8 cellular contexts compared by ENCODE assay signal in the genomic region with DNA sequence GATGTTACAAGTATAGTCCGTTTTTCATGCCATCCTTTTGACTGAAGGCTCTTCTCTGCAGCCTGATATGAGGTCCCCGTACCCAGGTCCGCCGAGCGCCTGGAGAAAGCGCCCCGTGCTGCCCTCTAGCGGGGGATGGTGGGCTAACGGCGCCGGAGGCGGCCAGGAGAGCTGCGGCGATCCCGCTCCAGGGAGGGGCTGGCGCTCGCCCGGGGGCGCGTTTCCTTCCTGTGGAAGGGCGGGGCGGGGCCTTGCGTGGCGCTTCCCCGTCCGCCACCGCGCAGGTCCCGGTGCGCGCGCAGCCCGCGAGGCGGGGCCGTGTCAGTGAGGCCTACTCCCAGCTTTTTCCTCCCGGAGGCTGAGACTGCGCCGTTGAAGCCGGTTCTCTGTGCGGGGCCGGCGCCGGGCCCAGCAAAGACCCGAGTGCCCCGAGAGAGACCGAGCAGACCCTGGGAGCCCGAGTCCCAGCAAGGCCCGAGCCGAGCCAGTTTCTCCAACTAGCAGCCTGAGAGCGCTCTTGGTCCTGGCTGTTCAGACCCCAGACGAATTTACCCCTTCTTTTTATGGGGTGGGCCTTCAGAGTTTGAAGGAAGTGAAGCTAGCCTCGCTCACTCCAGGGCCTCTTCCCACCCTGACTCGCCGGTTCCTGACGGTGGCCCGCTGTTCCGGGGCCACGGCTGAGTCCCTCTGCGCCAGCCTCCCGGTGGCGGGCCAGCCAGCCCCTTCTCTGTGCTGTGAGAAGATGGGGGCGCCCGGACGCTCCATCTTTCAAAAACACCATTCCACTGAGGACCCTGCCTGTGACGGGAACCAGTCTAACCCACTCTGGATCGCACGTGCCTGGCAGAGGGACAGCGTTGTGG. TPM values are rescaled to one million over a fixed set of nuclear protein-coding genes. Genes with fewer than 3 reads are reported as not detected.
DNase-seq lines count a peak whose midpoint lies in the region; ATAC-seq and TF ChIP-seq lines count a peak whose summit lies in the region.

No MANE protein-coding gene starts in this region.

- H3K36me3 Mint-ChIP-seq in WTC11, result peaks cover 43% of the 10 kb centered on the region

- DNase-seq in AG08395 (ENCODE audit: low spot score) (peak; percentile 99), NCI-H2196 treated with DMSO at 0.1 percent for 48 hours (lab: John Stamatoyannopoulos, UW; ENCODE audit: unreplicated experiment) (peak; percentile 96), WTC11 (ENCODE audit: low spot score) (peak; percentile 98), caudate nucleus (lab: John Stamatoyannopoulos, UW) (peak; percentile 54 to 99 (median 96)), inferior parietal cortex (ENCODE audit: extremely low spot score) (peak; percentile 98)
- DNase-seq in stimulated activated CD4-positive, alpha-beta T cell treated with anti-CD3 and anti-CD28 coated beads, Interleukin-12 subunit alpha, Interleukin-12 subunit beta, amount 100 ng/mL, for 24 hours (ENCODE audit: low read depth in 2 of 2), result peak; percentile 97 to 99

- peak; percentile 85 for TF ChIP-seq CTCF in WTC11 (IDR thresholded peaks at IDR 0.05)

- peak; percentile 68 for ATAC-seq in GM18873 (IDR thresholded peaks at IDR 0.05; ENCODE audit: low FRiP score, unreplicated experiment)
- ATAC-seq in HG03139 (IDR thresholded peaks at IDR 0.05; ENCODE audit: unreplicated experiment), result peak; percentile 84
- peak; percentile 91 for ATAC-seq in WTC11

- H3K27ac Mint-ChIP-seq in WTC11, result peak overlapping the region; percentile 76

- H3K4me1 Mint-ChIP-seq in WTC11, result peaks cover 8% of the 10 kb centered on the region; the same call in 1 of the 2 replicates

- CTCF ChIA-PET in WTC11 (lab: Charles Lee), result interaction anchor here (0.6 to 2.3 kb wide), 55 partner anchors 9 to 641 kb away, joined by 3 to 34 read pairs (median 4); partner anchors contain the start of genes FAM120AOS and PHF2

- H3K27ac ChIP-seq in caudate nucleus (ENCODE audit: low read depth, low read length), result peak overlapping the region; percentile 96

- peaks cover 7% of the 10 kb centered on the region for H3K27me3 Mint-ChIP-seq in WTC11 (ENCODE audit: low read depth)

- POLR2A ChIA-PET in WTC11 (lab: Charles Lee), result interaction anchor here (1.2 kb wide), 2 partner anchors 16 to 116 kb away, joined by 4 to 5 read pairs; no protein-coding TSS in a partner anchor

- H3K4me3 Mint-ChIP-seq in WTC11, result peak overlapping the region; percentile 72

- peaks cover 13% of the 10 kb centered on the region for H3K9me3 Mint-ChIP-seq in WTC11

TF ChIP-seq in WTC11, 78 proteins besides CTCF, POLR2A, EP300 and RAD21 (continues in another document):
- TF ChIP-seq ETV6 (CRISPR knock-in tag; IDR thresholded peaks at IDR 0.05) (peak; percentile 81), NFYB (CRISPR knock-in tag; conservative IDR thresholded peaks at IDR 0.05; ENCODE audit: low read depth) (no peak), HMGXB4 (CRISPR knock-in tag; IDR thresholded peaks at IDR 0.05) (peak; percentile 74; the same call in 1 of the 2 replicates), ZBTB21 (CRISPR knock-in tag; IDR thresholded peaks at IDR 0.05; ENCODE audit: borderline replicate concordance) (peak; percentile 52; the same call in 1 of the 2 replicates), ZNF138 (CRISPR knock-in tag; conservative IDR thresholded peaks at IDR 0.05) (no peak), ZNF232 (CRISPR knock-in tag; IDR thresholded peaks at IDR 0.05) (0 out of 2 replicates have a peak, but pooled peaks have one; percentile 17), IRF1 (CRISPR knock-in tag; IDR thresholded peaks at IDR 0.05) (no peak), ZNF671 (CRISPR knock-in tag; IDR thresholded peaks at IDR 0.05) (no peak), HMGA2 (CRISPR knock-in tag; IDR thresholded peaks at IDR 0.05) (no peak), GABPB1 (CRISPR knock-in tag; IDR thresholded peaks at IDR 0.05) (peak; percentile 55), SP1 (CRISPR knock-in tag; conservative IDR thresholded peaks at IDR 0.05) (peak; percentile 83)
- TF ChIP-seq, protein P1, sequence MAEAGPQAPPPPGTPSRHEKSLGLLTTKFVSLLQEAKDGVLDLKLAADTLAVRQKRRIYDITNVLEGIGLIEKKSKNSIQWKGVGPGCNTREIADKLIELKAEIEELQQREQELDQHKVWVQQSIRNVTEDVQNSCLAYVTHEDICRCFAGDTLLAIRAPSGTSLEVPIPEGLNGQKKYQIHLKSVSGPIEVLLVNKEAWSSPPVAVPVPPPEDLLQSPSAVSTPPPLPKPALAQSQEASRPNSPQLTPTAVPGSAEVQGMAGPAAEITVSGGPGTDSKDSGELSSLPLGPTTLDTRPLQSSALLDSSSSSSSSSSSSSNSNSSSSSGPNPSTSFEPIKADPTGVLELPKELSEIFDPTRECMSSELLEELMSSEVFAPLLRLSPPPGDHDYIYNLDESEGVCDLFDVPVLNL (CRISPR knock-in tag; IDR thresholded peaks at IDR 0.05; ENCODE audit: borderline replicate concordance, low read depth), result no peak
- TF ChIP-seq, protein P2, sequence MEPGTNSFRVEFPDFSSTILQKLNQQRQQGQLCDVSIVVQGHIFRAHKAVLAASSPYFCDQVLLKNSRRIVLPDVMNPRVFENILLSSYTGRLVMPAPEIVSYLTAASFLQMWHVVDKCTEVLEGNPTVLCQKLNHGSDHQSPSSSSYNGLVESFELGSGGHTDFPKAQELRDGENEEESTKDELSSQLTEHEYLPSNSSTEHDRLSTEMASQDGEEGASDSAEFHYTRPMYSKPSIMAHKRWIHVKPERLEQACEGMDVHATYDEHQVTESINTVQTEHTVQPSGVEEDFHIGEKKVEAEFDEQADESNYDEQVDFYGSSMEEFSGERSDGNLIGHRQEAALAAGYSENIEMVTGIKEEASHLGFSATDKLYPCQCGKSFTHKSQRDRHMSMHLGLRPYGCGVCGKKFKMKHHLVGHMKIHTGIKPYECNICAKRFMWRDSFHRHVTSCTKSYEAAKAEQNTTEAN (CRISPR knock-in tag; IDR thresholded peaks at IDR 0.05), result 0 out of 2 replicates have a peak, but pooled peaks have one; percentile 44
- TF ChIP-seq, protein P3, sequence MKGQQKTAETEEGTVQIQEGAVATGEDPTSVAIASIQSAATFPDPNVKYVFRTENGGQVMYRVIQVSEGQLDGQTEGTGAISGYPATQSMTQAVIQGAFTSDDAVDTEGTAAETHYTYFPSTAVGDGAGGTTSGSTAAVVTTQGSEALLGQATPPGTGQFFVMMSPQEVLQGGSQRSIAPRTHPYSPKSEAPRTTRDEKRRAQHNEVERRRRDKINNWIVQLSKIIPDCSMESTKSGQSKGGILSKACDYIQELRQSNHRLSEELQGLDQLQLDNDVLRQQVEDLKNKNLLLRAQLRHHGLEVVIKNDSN (CRISPR knock-in tag; IDR thresholded peaks at IDR 0.05), result no peak
- TF ChIP-seq, protein P4, sequence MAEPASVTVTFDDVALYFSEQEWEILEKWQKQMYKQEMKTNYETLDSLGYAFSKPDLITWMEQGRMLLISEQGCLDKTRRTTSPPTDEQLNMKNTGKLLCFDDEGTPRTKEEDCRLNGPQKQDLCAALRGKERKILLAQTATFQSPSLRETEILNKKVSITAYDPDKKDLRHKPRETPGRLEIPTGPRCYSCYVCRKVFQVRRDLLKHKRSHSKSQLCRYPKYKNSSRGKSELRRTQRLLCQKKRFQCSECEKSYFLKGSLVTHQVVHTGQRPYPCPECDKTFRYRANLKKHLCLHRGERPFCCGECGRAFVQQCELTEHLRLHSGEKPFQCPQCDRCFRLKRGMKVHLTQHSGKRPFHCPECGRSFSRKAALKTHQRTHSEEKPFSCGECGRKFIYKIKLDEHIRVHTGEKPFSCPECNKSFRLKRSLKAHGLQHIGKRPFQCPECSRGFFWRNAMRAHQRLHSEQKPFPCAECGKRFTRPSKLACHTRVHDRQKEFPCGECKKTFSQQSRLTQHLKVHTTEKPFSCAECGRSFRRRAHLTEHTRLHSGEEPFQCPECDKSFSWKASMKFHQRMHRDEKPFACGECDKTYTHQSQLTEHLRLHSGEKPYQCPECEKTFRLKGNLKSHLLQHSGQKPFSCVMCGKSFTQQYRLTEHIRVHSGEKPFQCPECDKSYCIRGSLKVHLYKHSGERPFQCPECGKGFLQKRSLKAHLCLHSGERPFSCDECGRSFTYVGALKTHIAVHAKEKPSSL (CRISPR knock-in tag; conservative IDR thresholded peaks at IDR 0.05), result no peak
- TF ChIP-seq, protein P5, sequence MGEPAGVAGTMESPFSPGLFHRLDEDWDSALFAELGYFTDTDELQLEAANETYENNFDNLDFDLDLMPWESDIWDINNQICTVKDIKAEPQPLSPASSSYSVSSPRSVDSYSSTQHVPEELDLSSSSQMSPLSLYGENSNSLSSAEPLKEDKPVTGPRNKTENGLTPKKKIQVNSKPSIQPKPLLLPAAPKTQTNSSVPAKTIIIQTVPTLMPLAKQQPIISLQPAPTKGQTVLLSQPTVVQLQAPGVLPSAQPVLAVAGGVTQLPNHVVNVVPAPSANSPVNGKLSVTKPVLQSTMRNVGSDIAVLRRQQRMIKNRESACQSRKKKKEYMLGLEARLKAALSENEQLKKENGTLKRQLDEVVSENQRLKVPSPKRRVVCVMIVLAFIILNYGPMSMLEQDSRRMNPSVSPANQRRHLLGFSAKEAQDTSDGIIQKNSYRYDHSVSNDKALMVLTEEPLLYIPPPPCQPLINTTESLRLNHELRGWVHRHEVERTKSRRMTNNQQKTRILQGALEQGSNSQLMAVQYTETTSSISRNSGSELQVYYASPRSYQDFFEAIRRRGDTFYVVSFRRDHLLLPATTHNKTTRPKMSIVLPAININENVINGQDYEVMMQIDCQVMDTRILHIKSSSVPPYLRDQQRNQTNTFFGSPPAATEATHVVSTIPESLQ (CRISPR knock-in tag; IDR thresholded peaks at IDR 0.05), result peak; percentile 53; the same call in 1 of the 2 replicates

RNA-seq across cellular contexts. Expression of gene PHF2, which starts 9.7 kb away (rescaled TPM):
- 9.8 to 11.6 TPM (median 10.6 TPM) in 3 replicates for total RNA-seq in WTC11 (2021)

Comparison
In these comparisons a context has a peak if more than half of its experiments do, and no peak if none do; other contexts are left out.
1. Peak in every context shown above with its lines: DNase-seq, ATAC-seq and H3K27ac ChIP-seq.